ENCODE assay signal across 8 cellular contexts in the genomic region with DNA sequence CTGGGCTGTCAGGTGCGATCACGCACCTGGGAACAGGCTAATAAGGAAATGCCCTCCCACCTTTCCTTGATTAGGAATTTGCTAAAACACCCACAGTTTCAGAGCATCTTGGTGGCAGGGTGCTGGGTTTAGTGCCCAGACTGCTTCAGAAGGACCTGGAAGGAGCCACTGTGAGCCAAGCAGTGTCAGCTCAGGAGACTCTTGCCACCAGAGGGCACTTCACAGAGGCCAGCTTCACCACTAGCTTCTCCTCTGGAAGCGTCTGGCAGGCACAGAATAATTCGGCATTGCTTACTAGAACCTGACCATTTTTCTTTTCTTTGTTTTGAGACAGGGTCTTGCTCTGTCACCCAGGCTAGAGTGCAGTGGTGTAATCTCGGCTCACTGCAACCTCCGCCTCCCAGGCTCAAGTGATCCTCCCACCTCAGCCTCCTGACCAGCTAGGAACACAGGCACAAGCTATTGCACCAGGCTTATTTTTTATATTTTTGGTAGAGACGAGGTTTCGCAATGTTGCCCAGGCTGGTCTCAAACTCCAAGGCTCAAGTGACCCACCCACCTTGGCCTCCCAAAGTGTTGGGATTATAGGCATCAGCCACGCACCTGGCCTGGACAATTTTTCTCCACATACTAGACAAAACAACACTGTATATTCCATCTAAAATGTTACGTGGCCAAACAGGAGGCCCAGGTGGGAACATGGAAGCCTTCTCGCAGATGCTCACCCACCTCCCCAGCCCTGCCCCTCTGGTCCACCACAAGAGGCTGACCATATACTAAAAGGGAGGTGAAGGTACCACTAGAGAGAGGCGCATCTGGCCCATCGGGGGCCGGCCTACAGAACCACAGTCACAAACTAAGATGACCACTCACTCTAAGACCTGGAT. TPM values are rescaled to one million over a fixed set of nuclear protein-coding genes. Genes with fewer than 3 reads are reported as not detected.
A peak's percentile ranks its signal among the peaks of the same experiment; 100 is the strongest.
DNase-seq lines count a peak whose midpoint lies in the region; ATAC-seq, FAIRE-seq and TF ChIP-seq lines count a peak whose summit lies in the region.

No MANE protein-coding gene starts in this region.

- no peaks in the 10 kb centered on the region for H3K9me3 ChIP-seq in heart right ventricle

- H3K27me3 Mint-ChIP-seq in activated naive CD4-positive, alpha-beta T cell treated with anti-CD3 and anti-CD28 coated beads for 36 hours (ENCODE audit: low read depth) = no peaks in the 10 kb centered on the region
- no peaks in the 10 kb centered on the region for H3K27me3 Mint-ChIP-seq in activated CD8-positive, alpha-beta T cell treated with anti-CD3 and anti-CD28 coated beads, Interleukin-2, amount 10 ng/mL, durations not matched to agents 7 days and 5 days (ENCODE audit: low read depth)
- no peaks in the 10 kb centered on the region for H3K27me3 Mint-ChIP-seq in type B pancreatic cell

- no peak for TF ChIP-seq POLR2A in H54 (IDR thresholded peaks at IDR 0.05; ENCODE audit: low read depth, low read length)

- no peak for FAIRE-seq in H54 (lab: Jason Lieb, UNC)

- POLR2A ChIA-PET in activated CD8-positive, alpha-beta T cell treated with anti-CD3 and anti-CD28 coated beads, Interleukin-2, amount 10 ng/mL, durations not matched to agents 7 days and 5 days (lab: Charles Lee) = interaction anchor here (1.4 kb wide), 1 partner anchor 13 kb away, joined by 3 read pairs; no protein-coding TSS in a partner anchor

- H3K4me1 Mint-ChIP-seq in activated naive CD4-positive, alpha-beta T cell treated with anti-CD3 and anti-CD28 coated beads for 36 hours (ENCODE audit: low read depth) = peaks cover 14% of the 10 kb centered on the region
- H3K4me1 Mint-ChIP-seq in activated CD8-positive, alpha-beta T cell treated with anti-CD3 and anti-CD28 coated beads, Interleukin-2, amount 10 ng/mL, durations not matched to agents 7 days and 5 days (ENCODE audit: low read depth) = peaks cover 5% of the 10 kb centered on the region
- no peaks in the 10 kb centered on the region for H3K4me1 Mint-ChIP-seq in type B pancreatic cell (ENCODE audit: unreplicated experiment)

- H3K4me1 ChIP-seq in heart right ventricle = peaks cover 0 to 11% (median 0%) of the 10 kb centered on the region in 9 donors

- peak overlapping the region; percentile 58 for H3K27ac Mint-ChIP-seq in activated naive CD4-positive, alpha-beta T cell treated with anti-CD3 and anti-CD28 coated beads for 36 hours
- H3K27ac Mint-ChIP-seq in activated CD8-positive, alpha-beta T cell treated with anti-CD3 and anti-CD28 coated beads, Interleukin-2, amount 10 ng/mL, durations not matched to agents 7 days and 5 days = no peak overlapping the region
- H3K27ac Mint-ChIP-seq in type B pancreatic cell = no peak overlapping the region

- intact Hi-C loops in activated naive CD4-positive, alpha-beta T cell treated with anti-CD3 and anti-CD28 coated beads for 36 hours (cut with micrococcal nuclease) = no loop called here
- intact Hi-C loops in heart right ventricle (cut with DNase I) = no loop called here

- no peaks in the 10 kb centered on the region for H3K27me3 ChIP-seq in heart right ventricle

- peak; percentile 48 for DNase-seq in activated naive CD4-positive, alpha-beta T cell treated with anti-CD3 and anti-CD28 coated beads for 36 hours
- no peak for DNase-seq in activated naive CD4-positive, alpha-beta T cell (lab: John Stamatoyannopoulos, UW)
- DNase-seq in activated CD8-positive, alpha-beta T cell treated with anti-CD3 and anti-CD28 coated beads, Interleukin-2, amount 10 ng/mL, durations not matched to agents 7 days and 5 days = peak; percentile 47
- no peak for DNase-seq in heart right ventricle
- no peak for DNase-seq in type B pancreatic cell (ENCODE audit: extremely low spot score, unreplicated experiment)
- DNase-seq in H54 (ENCODE audit: insufficient read length, low spot score) = no peak
- no peak for DNase-seq in DMS79 (lab: John Stamatoyannopoulos, UW)
- no peak for DNase-seq in NCI-H2171 (lab: John Stamatoyannopoulos, UW)

- ATAC-seq in activated CD8-positive, alpha-beta T cell treated with anti-CD3 and anti-CD28 coated beads, Interleukin-2, amount 10 ng/mL, durations not matched to agents 7 days and 5 days = no peak
- ATAC-seq in heart right ventricle = peak in 5 of 8 donors; percentile 31 to 52 (median 45)

- no peaks in the 10 kb centered on the region for H3K9me3 Mint-ChIP-seq in activated naive CD4-positive, alpha-beta T cell treated with anti-CD3 and anti-CD28 coated beads for 36 hours
- no peaks in the 10 kb centered on the region for H3K9me3 Mint-ChIP-seq in activated CD8-positive, alpha-beta T cell treated with anti-CD3 and anti-CD28 coated beads, Interleukin-2, amount 10 ng/mL, durations not matched to agents 7 days and 5 days (ENCODE audit: insufficient read depth)
- no peaks in the 10 kb centered on the region for H3K9me3 Mint-ChIP-seq in type B pancreatic cell

- CTCF ChIA-PET in activated naive CD4-positive, alpha-beta T cell treated with anti-CD3 and anti-CD28 coated beads for 36 hours (lab: Charles Lee) = interaction anchor here (0.6 to 1.5 kb wide), 6 partner anchors 13 to 163 kb away, joined by 3 to 5 read pairs (median 4); no protein-coding TSS in a partner anchor
- CTCF ChIA-PET in activated CD8-positive, alpha-beta T cell treated with anti-CD3 and anti-CD28 coated beads, Interleukin-2, amount 10 ng/mL, durations not matched to agents 7 days and 5 days (lab: Charles Lee) = interaction anchor here (1.0 to 3.1 kb wide), 5 partner anchors 8 to 186 kb away, joined by 3 to 16 read pairs (median 4); no protein-coding TSS in a partner anchor

- no peak overlapping the region for H3K27ac ChIP-seq in heart right ventricle

- WGBS in heart right ventricle, 2 donors = 89 to 92% methylated on average over 14 of the region's 14 CpGs

- H3K36me3 Mint-ChIP-seq in activated naive CD4-positive, alpha-beta T cell treated with anti-CD3 and anti-CD28 coated beads for 36 hours (ENCODE audit: low read depth) = peaks cover 66% of the 10 kb centered on the region
- peaks cover 74% of the 10 kb centered on the region for H3K36me3 Mint-ChIP-seq in activated CD8-positive, alpha-beta T cell treated with anti-CD3 and anti-CD28 coated beads, Interleukin-2, amount 10 ng/mL, durations not matched to agents 7 days and 5 days (ENCODE audit: low read depth)
- H3K36me3 Mint-ChIP-seq in type B pancreatic cell = peaks cover 26% of the 10 kb centered on the region

- H3K4me3 ChIP-seq in heart right ventricle = no peak overlapping the region

- H3K36me3 ChIP-seq in heart right ventricle = peaks cover 5 to 100% (median 81%) of the 10 kb centered on the region in 9 donors

- TF ChIP-seq CTCF in heart right ventricle (IDR thresholded peaks at IDR 0.05) (peak in 7 of 9 donors; percentile 38 to 56 (median 52)), type B pancreatic cell (conservative IDR thresholded peaks at IDR 0.05) (peak; percentile 62)

- no peak overlapping the region for H3K4me3 Mint-ChIP-seq in activated naive CD4-positive, alpha-beta T cell treated with anti-CD3 and anti-CD28 coated beads for 36 hours
- H3K4me3 Mint-ChIP-seq in activated CD8-positive, alpha-beta T cell treated with anti-CD3 and anti-CD28 coated beads, Interleukin-2, amount 10 ng/mL, durations not matched to agents 7 days and 5 days = no peak overlapping the region
- H3K4me3 Mint-ChIP-seq in type B pancreatic cell = no peak overlapping the region

RNA-seq across cellular contexts. Expression of a gene that starts 14.1 kb away (rescaled TPM):
- total RNA-seq in activated naive CD4-positive, alpha-beta T cell treated with anti-CD3 and anti-CD28 coated beads for 36 hours = 10 to 100 TPM; 48.3 to 55.1 TPM
- total RNA-seq in activated CD8-positive, alpha-beta T cell treated with anti-CD3 and anti-CD28 coated beads, Interleukin-2, amount 10 ng/mL, durations not matched to agents 7 days and 5 days = 10 to 100 TPM; 47.6 to 52.3 TPM
- 10 to 100 TPM; 12.4 to 24.0 (median 17.3) TPM for total RNA-seq in heart right ventricle
- 10 to 100 TPM; 12.5 to 19.1 TPM for polyA plus RNA-seq in heart right ventricle
- total RNA-seq in type B pancreatic cell (ENCODE audit: low replicate concordance) = 32.4 and 33.8 TPM in 2 replicates

RNA-seq across cellular contexts. Expression of a gene that starts 14.2 kb away (rescaled TPM):
- 1 to 10 TPM; 1.3 to 2.1 TPM for total RNA-seq in activated naive CD4-positive, alpha-beta T cell treated with anti-CD3 and anti-CD28 coated beads for 36 hours
- 1 to 10 TPM; 2.2 to 2.6 TPM for total RNA-seq in activated CD8-positive, alpha-beta T cell treated with anti-CD3 and anti-CD28 coated beads, Interleukin-2, amount 10 ng/mL, durations not matched to agents 7 days and 5 days
- total RNA-seq in heart right ventricle = 10 to 100 TPM in 6 of 10 donors, 1 to 10 TPM in 4; 6.2 to 13.4 (median 10.3) TPM
- 10 to 100 TPM in 1 of 2 donors, 1 to 10 TPM in 1; 4.7 to 24.5 TPM for polyA plus RNA-seq in heart right ventricle
- 8.9 and 9.3 TPM in 2 replicates for total RNA-seq in type B pancreatic cell (ENCODE audit: low replicate concordance)

Comparison
In these comparisons a context has a peak if more than half of its experiments do, and no peak if none do; other contexts are left out.
1. DNase-seq: peak in activated naive CD4-positive, alpha-beta T cell treated with anti-CD3 and anti-CD28 coated beads for 36 hours (single experiment) and activated CD8-positive, alpha-beta T cell treated with anti-CD3 and anti-CD28 coated beads, Interleukin-2, amount 10 ng/mL, durations not matched to agents 7 days and 5 days (single experiment); none in activated naive CD4-positive, alpha-beta T cell (0 of 4), heart right ventricle (0 of 2), type B pancreatic cell (single experiment), H54 (single experiment), DMS79 (single experiment) and NCI-H2171 (single experiment).